9 cellular contexts compared by ENCODE assay signal in genomic region chr4:680931-681645, GRCh38. TPM values are rescaled to one million over a fixed set of nuclear protein-coding genes. Genes with fewer than 3 reads are reported as not detected.
A peak's percentile ranks its signal among the peaks of the same experiment; 100 is the strongest.
DNase-seq lines count a peak whose midpoint lies in the region; ATAC-seq and TF ChIP-seq lines count a peak whose summit lies in the region.
"Had no signal": no experiment of that assay in that cellular context is flagged by ENCODE, and none has a peak within 500 bp of the region (broad histone marks: within the 10 kb centered on the region; RNA-seq: fewer than 3 reads in every experiment).

No MANE protein-coding gene starts in this region.

- H4K20me1 ChIP-seq in DOHH2 (ENCODE audit: control insufficient read depth, insufficient read depth, low read depth, low read length) (no peaks in the 10 kb centered on the region), IMR-90 (ENCODE audit: insufficient read depth, low read length) (no peaks in the 10 kb centered on the region)

- H3K9me1 ChIP-seq in IMR-90 (ENCODE audit: insufficient read depth, low read length): no peaks in the 10 kb centered on the region

- POLR2A ChIA-PET in IMR-90 (lab: Charles Lee; ENCODE audit: unreplicated experiment): no interaction called here

- H3K79me2 ChIP-seq in DOHH2 (ENCODE audit: control insufficient read depth, low read length): no peaks in the 10 kb centered on the region

- H3K56ac ChIP-seq in IMR-90 (ENCODE audit: extremely low read depth, insufficient read depth, low read length): no peak overlapping the region

- H3K27ac ChIP-seq in DOHH2 (ENCODE audit: low read depth, low read length) (peak overlapping the region; percentile 17; the same call in 1 of the 2 replicates), IMR-90 (ENCODE audit: insufficient read depth, low read length) (no peak overlapping the region), ovary (no peak overlapping the region)
- H3K27ac ChIP-seq: SJSA1 had no signal

- TF ChIP-seq POLR2A in IMR-90 (IDR thresholded peaks at IDR 0.05; ENCODE audit: low read depth, low read length) (no peak), ovary (IDR thresholded peaks at IDR 0.05) (no peak)

- no peak overlapping the region for H2BK20ac ChIP-seq in IMR-90 (ENCODE audit: low read depth, low read length)

- no peak for TF ChIP-seq EP300 in ovary (IDR thresholded peaks at IDR 0.05)

- dilution Hi-C loops in IMR-90 (cut with HindIII; ENCODE audit: low sequenced_read_pairs, unreplicated experiment): no loop called here

- H3K9ac ChIP-seq in IMR-90 (ENCODE audit: low read depth, low read length): no peak overlapping the region

- H3K4ac ChIP-seq in IMR-90 (ENCODE audit: low read depth, low read length): peak overlapping the region; percentile 5; the same call in 1 of the 2 replicates

- DNase-seq in IMR-90: no peak
- DNase-seq in activated T-helper 1 cell treated with Interleukin-2 at 50 U/mL for 16 hours (ENCODE audit: low read depth): peak; percentile 38
- peak; percentile 43 for DNase-seq in foreskin melanocyte
- peak in 3 of 5 donors; percentile 45 to 60 (median 47) for DNase-seq in ovary
- DNase-seq in globus pallidus (ENCODE audit: low spot score): no peak
- no peak for DNase-seq in cerebellum (ENCODE audit: low spot score)

- no peaks in the 10 kb centered on the region for H3K79me1 ChIP-seq in IMR-90 (ENCODE audit: low read depth in 1 of 2, low read length in 2 of 2)

- no peak overlapping the region for H4K5ac ChIP-seq in IMR-90 (ENCODE audit: low read depth, low read length)

- H3K4me3 ChIP-seq in DOHH2 (ENCODE audit: low read length) (peak overlapping the region; percentile 61), IMR-90 (ENCODE audit: insufficient read depth, low read depth, low read length) (peak overlapping the region; percentile 29), ovary (peak overlapping the region; percentile 35)
- H3K4me3 ChIP-seq: SJSA1 had no signal

- H3K9me3 ChIP-seq in DOHH2 (ENCODE audit: control insufficient read depth, insufficient read depth, low read length) (no peaks in the 10 kb centered on the region), IMR-90 (ENCODE audit: control insufficient read depth, insufficient read depth, low read length) (no peaks in the 10 kb centered on the region), ovary (no peaks in the 10 kb centered on the region)
- H3K9me3 ChIP-seq: SJSA1 had no signal

- H3K27me3 ChIP-seq in DOHH2 (ENCODE audit: control insufficient read depth, low read length): no peaks in the 10 kb centered on the region
- no peaks in the 10 kb centered on the region for H3K27me3 ChIP-seq in IMR-90 (ENCODE audit: control insufficient read depth, insufficient read depth, low read length)
- H3K27me3 ChIP-seq in ovary: no peaks in the 10 kb centered on the region
- H3K27me3 ChIP-seq: SJSA1 had no signal

- BruUV-seq in IMR-90 (replicated peaks; lab: Mats Ljungman, UMichigan): no TSS peak

- no peak overlapping the region for H3K23ac ChIP-seq in IMR-90 (ENCODE audit: low read depth, low read length)

- ATAC-seq in IMR-90 (ENCODE audit: low read depth) (peak; percentile 57), GM19397 (IDR thresholded peaks at IDR 0.05; ENCODE audit: unreplicated experiment) (no peak)

- peaks cover 4% of the 10 kb centered on the region for H3F3A ChIP-seq in DOHH2 (ENCODE audit: control insufficient read depth, insufficient read depth)

- TF ChIP-seq RAD21 in IMR-90 (IDR thresholded peaks at IDR 0.05; ENCODE audit: low read length): no peak

- peak overlapping the region; percentile 67 for H2AFZ ChIP-seq in IMR-90 (replicated peaks; ENCODE audit: low read length, poor library complexity)

- TF ChIP-seq CTCF in DOHH2 (IDR thresholded peaks at IDR 0.05; ENCODE audit: low read depth, low read length, poor library complexity, severe bottlenecking): no peak
- TF ChIP-seq CTCF in IMR-90 (conservative IDR thresholded peaks at IDR 0.05; ENCODE audit: low read depth, low read length): no peak
- no peak for TF ChIP-seq CTCF in ovary (IDR thresholded peaks at IDR 0.05)

- intact Hi-C loops in IMR-90 (cut with micrococcal nuclease): no loop called here
- intact Hi-C loops in ovary (cut with DNase I): no loop called here

- in situ Hi-C loops in IMR-90 (cut with MboI; ENCODE audit: low sequenced_read_pairs): no loop called here

- H3K4me2 ChIP-seq in DOHH2 (ENCODE audit: low read length): peak overlapping the region; percentile 65
- peak overlapping the region; percentile 86 for H3K4me2 ChIP-seq in IMR-90 (ENCODE audit: low read depth, low read length)

- no peak overlapping the region for H2AK9ac ChIP-seq in IMR-90 (replicated peaks; ENCODE audit: low read depth, low read length, poor library complexity)

- no peak overlapping the region for H3K18ac ChIP-seq in IMR-90 (ENCODE audit: low read depth, low read length)

- H4K8ac ChIP-seq in IMR-90 (ENCODE audit: low read depth in 2 of 2, low read length in 2 of 2): peak overlapping the region in 1 of 2 experiments; percentile 56; a peak in 2 of 4 replicates

- H2AK5ac ChIP-seq in IMR-90 (ENCODE audit: low read depth, low read length): no peak overlapping the region

- H3K9me2 ChIP-seq in DOHH2 (replicated peaks; ENCODE audit: control insufficient read depth, low read length): no peaks in the 10 kb centered on the region

- 13% methylated on average over 17 of the region's 62 CpGs; no CpG with 5 or more reads in 1 of the 2 experiments for WGBS in IMR-90 (ENCODE audit: extremely low coverage in 2 of 2, insufficient read length in 1 of 2), 2 experiments
- 0 to 1% (median 1%) methylated on average over 36 to 62 of the region's 62 CpGs for WGBS in ovary, 3 donors

- H2BK5ac ChIP-seq in IMR-90 (ENCODE audit: low read depth, low read length, poor library complexity, severe bottlenecking): no peak overlapping the region

- H2BK120ac ChIP-seq in IMR-90 (ENCODE audit: low read depth, low read length): no peak overlapping the region; the same call in 1 of the 2 replicates

- no peak overlapping the region for H2BK15ac ChIP-seq in IMR-90 (ENCODE audit: low read depth, low read length)

- CTCF ChIA-PET in IMR-90 (lab: Yijun Ruan, JAX): no interaction called here

- H3K4me1 ChIP-seq in DOHH2 (ENCODE audit: control insufficient read depth, low read length): peaks cover 58% of the 10 kb centered on the region
- peaks cover 3% of the 10 kb centered on the region; the same call in 1 of the 2 replicates for H3K4me1 ChIP-seq in IMR-90 (ENCODE audit: control insufficient read depth, insufficient read depth, low read length)
- H3K4me1 ChIP-seq in ovary (ENCODE audit: insufficient read depth): no peaks in the 10 kb centered on the region

- no peak overlapping the region for H4K91ac ChIP-seq in IMR-90 (ENCODE audit: insufficient read depth, low read depth, low read length)

- H3K36me3 ChIP-seq in DOHH2 (ENCODE audit: control insufficient read depth, low read length): no peaks in the 10 kb centered on the region
- H3K36me3 ChIP-seq in IMR-90 (ENCODE audit: control insufficient read depth, insufficient read depth, low read length): no peaks in the 10 kb centered on the region
- H3K36me3 ChIP-seq in ovary: no peaks in the 10 kb centered on the region
- H3K36me3 ChIP-seq: SJSA1 had no signal

- H3K14ac ChIP-seq in IMR-90 (replicated peaks; ENCODE audit: low read depth, low read length): no peak overlapping the region

TF ChIP-seq in IMR-90, 13 proteins besides CTCF, POLR2A, EP300 and RAD21:
- TF ChIP-seq FOS (IDR thresholded peaks at IDR 0.05; ENCODE audit: low read depth, low read length): no peak
- no peak for TF ChIP-seq RFX5 (IDR thresholded peaks at IDR 0.05; ENCODE audit: low read depth, low read length)
- no peak for TF ChIP-seq MXI1 (IDR thresholded peaks at IDR 0.05; ENCODE audit: borderline replicate concordance, low read depth, low read length)

RNA-seq across cellular contexts. Expression of gene MYL5, which starts 6.7 kb away (rescaled TPM):
- total RNA-seq in IMR-90 (2012; rRNA removed) (5.0 and 9.1 TPM in 2 replicates), ovary (10 to 100 TPM in 4 of 7 donors, 1 to 10 TPM in 3; 4.0 to 18.3 (median 10.0) TPM), cerebellum (5.3 TPM)
- polyA plus RNA-seq in IMR-90 (2012; rRNA removed) (16.0 and 17.8 TPM in 2 replicates), ovary (1 to 10 TPM; 6.4 to 6.5 TPM)
- polyA plus RNA-seq in IMR-90 (2012; cell fraction: cytosol; rRNA removed): 10.5 and 14.2 TPM in 2 replicates
- polyA plus RNA-seq in IMR-90 (2012; cell fraction: nucleus; rRNA removed; ENCODE audit: low replicate concordance): 68.7 and 78.0 TPM in 2 replicates

RNA-seq across cellular contexts. Expression of gene ATP5ME, which starts 7.0 kb away (rescaled TPM):
- total RNA-seq in IMR-90 (2012; rRNA removed) (39.3 and 62.2 TPM in 2 replicates), ovary (100 to 1,000 TPM; 180 to 267 (median 189) TPM), cerebellum (67.2 TPM)
- polyA plus RNA-seq in IMR-90 (2012; rRNA removed) (603 and 663 TPM in 2 replicates), ovary (100 to 1,000 TPM; 207 to 359 TPM)
- polyA plus RNA-seq in IMR-90 (2012; cell fraction: cytosol; rRNA removed): 498 and 689 TPM in 2 replicates
- 88.5 and 91.8 TPM in 2 replicates for polyA plus RNA-seq in IMR-90 (2012; cell fraction: nucleus; rRNA removed; ENCODE audit: low replicate concordance)

RNA-seq across cellular contexts. Expression of gene SLC49A3, which starts 7.9 kb away (rescaled TPM):
- total RNA-seq in IMR-90 (2012; rRNA removed) (under 0.01 TPM in 2 replicates), ovary (1 to 10 TPM; 1.1 to 5.2 (median 2.5) TPM), cerebellum (0.36 TPM)
- polyA plus RNA-seq in IMR-90 (2012; rRNA removed) (0.32 and 0.36 TPM in 2 replicates), ovary (1 to 10 TPM in 1 of 2 donors, under 1 TPM in 1; 0.43 to 1.8 TPM)
- 0.09 and 0.27 TPM in 2 replicates for polyA plus RNA-seq in IMR-90 (2012; cell fraction: cytosol; rRNA removed)
- 0.54 and 1.4 TPM in 2 replicates for polyA plus RNA-seq in IMR-90 (2012; cell fraction: nucleus; rRNA removed; ENCODE audit: low replicate concordance)
- total RNA-seq: SJSA1 had no signal

RNA-seq across cellular contexts. Expression of gene PCGF3, which starts 24.5 kb away (rescaled TPM):
- total RNA-seq in IMR-90 (2012; rRNA removed) (40.0 and 45.0 TPM in 2 replicates), ovary (10 to 100 TPM; 33.2 to 51.2 (median 45.3) TPM), cerebellum (79.5 TPM)
- polyA plus RNA-seq in IMR-90 (2012; rRNA removed) (55.3 and 59.4 TPM in 2 replicates), ovary (10 to 100 TPM; 21.7 to 45.4 TPM)
- 33.1 and 59.8 TPM in 2 replicates for polyA plus RNA-seq in IMR-90 (2012; cell fraction: cytosol; rRNA removed)
- 190 and 236 TPM in 2 replicates for polyA plus RNA-seq in IMR-90 (2012; cell fraction: nucleus; rRNA removed; ENCODE audit: low replicate concordance)

RNA-seq across cellular contexts. Expression of gene PDE6B, which starts 55.7 kb away (rescaled TPM):
- total RNA-seq in IMR-90 (2012; rRNA removed) (under 0.01 TPM in 1 of 2 replicates, not detected in the other), ovary (1 to 10 TPM; 1.4 to 7.5 (median 5.3) TPM), cerebellum (4.8 TPM)
- polyA plus RNA-seq in IMR-90 (2012; rRNA removed) (not detected in 2 replicates), ovary (1 to 10 TPM; 2.2 to 2.3 TPM)
- polyA plus RNA-seq in IMR-90 (2012; cell fraction: cytosol; rRNA removed): 0.10 TPM in 1 of 2 replicates, not detected in the other
- polyA plus RNA-seq in IMR-90 (2012; cell fraction: nucleus; rRNA removed; ENCODE audit: low replicate concordance): 0.02 and 0.13 TPM in 2 replicates
- total RNA-seq: SJSA1 had no signal

Comparison
In these comparisons a context has a peak if more than half of its experiments do, and no peak if none do; other contexts are left out.
1. DNase-seq: peak in activated T-helper 1 cell treated with Interleukin-2 at 50 U/mL for 16 hours (single experiment), foreskin melanocyte (single experiment) and ovary (3 of 5); none in IMR-90 (single experiment), globus pallidus (single experiment) and cerebellum (single experiment).
2. Peak in every context shown above with its lines, with median percentiles within 50 percentile points of each other: H3K4me3 ChIP-seq.